In genomic region chr3:172685331-172686214, GRCh38 we compare ENCODE assay signal across 16 cellular contexts. TPM values are rescaled to one million over a fixed set of nuclear protein-coding genes. Genes with fewer than 3 reads are reported as not detected.
A peak's percentile ranks its signal among the peaks of the same experiment; 100 is the strongest.
DNase-seq lines count a peak whose midpoint lies in the region; ATAC-seq and TF ChIP-seq lines count a peak whose summit lies in the region.
"Had no signal": no experiment of that assay in that cellular context is flagged by ENCODE, and none has a peak within 500 bp of the region (broad histone marks: within the 10 kb centered on the region; RNA-seq: fewer than 3 reads in every experiment).

No MANE protein-coding gene starts in this region.

- H3K9me3 ChIP-seq in IMR-90 (ENCODE audit: control insufficient read depth, insufficient read depth, low read length) (no peaks in the 10 kb centered on the region), mammary epithelial cell (replicated peaks; ENCODE audit: insufficient read depth, low read length) (no peaks in the 10 kb centered on the region), osteoblast (ENCODE audit: low read depth, low read length) (no peaks in the 10 kb centered on the region)
- H3K9me3 ChIP-seq: tibial artery had no signal

- CTCF ChIA-PET in activated CD4-positive, alpha-beta T cell treated with anti-CD3 and anti-CD28 coated beads, Interleukin-2, amount 10 ng/mL, durations not matched to agents 7 days and 5 days (lab: Charles Lee) = interaction anchor here (0.7 to 3.5 kb wide), 8 partner anchors 12 to 362 kb away, joined by 3 to 16 read pairs (median 3); partner anchors contain the start of gene NCEH1
- CTCF ChIA-PET in IMR-90 (lab: Yijun Ruan, JAX) = interaction anchor here (0.8 to 3.6 kb wide), 2 partner anchors 13 to 65 kb away, joined by 4 to 11 read pairs; partner anchors contain the start of gene ECT2
- CTCF ChIA-PET in mammary epithelial cell (lab: Charles Lee; ENCODE audit: low non-redundant PET) = interaction anchor here (0.7 kb wide), 1 partner anchor 25 kb away, joined by 5 read pairs; the partner anchor contains the start of gene NCEH1

- peak overlapping the region; percentile 21 for H3K27ac Mint-ChIP-seq in activated CD4-positive, alpha-beta T cell treated with anti-CD3 and anti-CD28 coated beads, Interleukin-2, amount 10 ng/mL, durations not matched to agents 7 days and 5 days
- H3K27ac Mint-ChIP-seq: WTC11 had no signal

- no peak overlapping the region for H2BK15ac ChIP-seq in IMR-90 (ENCODE audit: low read depth, low read length)

- peaks cover 2% of the 10 kb centered on the region for H3K36me3 Mint-ChIP-seq in activated CD4-positive, alpha-beta T cell treated with anti-CD3 and anti-CD28 coated beads, Interleukin-2, amount 10 ng/mL, durations not matched to agents 7 days and 5 days (ENCODE audit: low read depth)
- H3K36me3 Mint-ChIP-seq: WTC11 had no signal

- TF ChIP-seq RAD21 in IMR-90 (IDR thresholded peaks at IDR 0.05; ENCODE audit: low read length) = no peak

- H3K14ac ChIP-seq in IMR-90 (replicated peaks; ENCODE audit: low read depth, low read length) = no peak overlapping the region

- no peaks in the 10 kb centered on the region; the same call in 1 of the 2 replicates for H4K20me1 ChIP-seq in IMR-90 (ENCODE audit: insufficient read depth, low read length)
- no peaks in the 10 kb centered on the region for H4K20me1 ChIP-seq in mammary epithelial cell (ENCODE audit: insufficient read depth, low read length)
- H4K20me1 ChIP-seq in osteoblast (ENCODE audit: insufficient read depth, low read length) = no peaks in the 10 kb centered on the region

- H2AFZ ChIP-seq in IMR-90 (replicated peaks; ENCODE audit: low read length, poor library complexity) (no peak overlapping the region), mammary epithelial cell (ENCODE audit: low read depth, low read length) (peak overlapping the region; percentile 56), osteoblast (ENCODE audit: low read length) (no peak overlapping the region)

- H3K18ac ChIP-seq in IMR-90 (ENCODE audit: low read depth, low read length) = peak overlapping the region; percentile 77; the same call in 1 of the 2 replicates

- in situ Hi-C loops in IMR-90 (cut with MboI; ENCODE audit: low sequenced_read_pairs) = no loop called here
- in situ Hi-C loops in mammary epithelial cell (cut with MboI; ENCODE audit: low sequenced_read_pairs in 2 of 2) = no loop called here

- H2AK9ac ChIP-seq in IMR-90 (replicated peaks; ENCODE audit: low read depth, low read length, poor library complexity) = no peak overlapping the region

- ATAC-seq in IMR-90 (ENCODE audit: low read depth) = peak; percentile 66
- no peak for ATAC-seq in GM19452 (IDR thresholded peaks at IDR 0.05; ENCODE audit: unreplicated experiment)
- ATAC-seq in left cardiac atrium = no peak
- no peak for ATAC-seq in GM21526 (IDR thresholded peaks at IDR 0.05; ENCODE audit: low FRiP score, unreplicated experiment)
- ATAC-seq: WTC11 had no signal

- no peak overlapping the region for H2AK5ac ChIP-seq in IMR-90 (ENCODE audit: low read depth, low read length)

- no peaks in the 10 kb centered on the region for H3K36me3 ChIP-seq in IMR-90 (ENCODE audit: control insufficient read depth, insufficient read depth, low read length)
- H3K36me3 ChIP-seq in mammary epithelial cell (ENCODE audit: insufficient read depth, low read length) = no peaks in the 10 kb centered on the region
- peaks cover 8% of the 10 kb centered on the region for H3K36me3 ChIP-seq in osteoblast (ENCODE audit: insufficient read depth, low read length)
- H3K36me3 ChIP-seq: tibial artery had no signal

- no peak for TF ChIP-seq POLR2A in IMR-90 (IDR thresholded peaks at IDR 0.05; ENCODE audit: low read depth, low read length)

- POLR2A ChIA-PET in activated CD4-positive, alpha-beta T cell treated with anti-CD3 and anti-CD28 coated beads, Interleukin-2, amount 10 ng/mL, durations not matched to agents 7 days and 5 days (lab: Charles Lee) = interaction anchor here (0.6 to 0.7 kb wide), 2 partner anchors 65 to 188 kb away, joined by 3 read pairs; partner anchors contain the start of gene ECT2
- POLR2A ChIA-PET in IMR-90 (lab: Charles Lee; ENCODE audit: unreplicated experiment) = interaction anchor here (0.6 kb wide), 1 partner anchor 65 kb away, joined by 6 read pairs; the partner anchor contains the start of gene ECT2

- no peak for DNase-seq in activated CD4-positive, alpha-beta T cell treated with anti-CD3 and anti-CD28 coated beads, Interleukin-2, amount 10 ng/mL, durations not matched to agents 7 days and 5 days
- DNase-seq in activated CD4-positive, alpha-beta T cell treated with anti-CD3 and anti-CD28 coated beads, Interleukin-2, amount 50 U/mL, for 1 hour = no peak
- DNase-seq in IMR-90 (peak; percentile 50), mammary epithelial cell (peak; percentile 84), osteoblast (ENCODE audit: insufficient read length, low spot score, missing footprints) (peak; percentile 92), left cardiac atrium (no peak)
- DNase-seq: ACHN; activated effector memory CD4-positive, alpha-beta T cell treated with anti-CD3 and anti-CD28 coated beads, Interleukin-2, amount 50 U/mL, for 16 hours; erythroblast; Karpas-422; NCI-H2081 treated with DMSO at 0.1 percent for 48 hours; stimulated activated CD4-positive, alpha-beta T cell treated with anti-CD3 and anti-CD28 coated beads, Interleukin-12 subunit alpha, Interleukin-12 subunit beta, amount 100 ng/mL, for 4 hours; tibial artery had no signal

- H3K79me1 ChIP-seq in IMR-90 (ENCODE audit: low read depth in 1 of 2, low read length in 2 of 2) = peaks cover 36 to 71% of the 10 kb centered on the region in 2 experiments

- H2BK120ac ChIP-seq in IMR-90 (ENCODE audit: low read depth, low read length) = peak overlapping the region; percentile 30; the same call in 1 of the 2 replicates

- H3K79me2 ChIP-seq in mammary epithelial cell (ENCODE audit: insufficient read depth, low read length) (peaks cover 73% of the 10 kb centered on the region), osteoblast (ENCODE audit: insufficient read depth, low read length) (peaks cover 86% of the 10 kb centered on the region)

- H3K9ac ChIP-seq in IMR-90 (ENCODE audit: low read depth, low read length) (no peak overlapping the region), mammary epithelial cell (ENCODE audit: insufficient read depth, low read length) (peak overlapping the region; percentile 20)

- no peak overlapping the region for H3K4me3 Mint-ChIP-seq in activated CD4-positive, alpha-beta T cell treated with anti-CD3 and anti-CD28 coated beads, Interleukin-2, amount 10 ng/mL, durations not matched to agents 7 days and 5 days
- H3K4me3 Mint-ChIP-seq: WTC11 had no signal

- H3K4ac ChIP-seq in IMR-90 (ENCODE audit: low read depth, low read length) = 0 out of 2 replicates have a peak overlapping the region, but pooled peaks have one; percentile 15

- H2BK20ac ChIP-seq in IMR-90 (ENCODE audit: low read depth, low read length) = peak overlapping the region; percentile 20; the same call in 1 of the 2 replicates

- H4K5ac ChIP-seq in IMR-90 (ENCODE audit: low read depth, low read length) = 0 out of 2 replicates have a peak overlapping the region, but pooled peaks have one; percentile 17

- no peak for TF ChIP-seq CTCF in IMR-90 (conservative IDR thresholded peaks at IDR 0.05; ENCODE audit: low read depth, low read length)
- no peak for TF ChIP-seq CTCF in mammary epithelial cell (conservative IDR thresholded peaks at IDR 0.05 in 1 of 2, IDR thresholded peaks at IDR 0.05 in 1 of 2; ENCODE audit: extremely low read depth in 1 of 2, insufficient read depth in 1 of 2, low read depth in 1 of 2, low read length in 2 of 2)
- TF ChIP-seq CTCF in osteoblast (IDR thresholded peaks at IDR 0.05; ENCODE audit: extremely low read depth, low read depth, low read length) = no peak

- dilution Hi-C loops in IMR-90 (cut with HindIII; ENCODE audit: low sequenced_read_pairs, unreplicated experiment) = no loop called here
- dilution Hi-C loops in mammary epithelial cell (cut with HindIII; ENCODE audit: low sequenced_read_pairs) = no loop called here

- H2BK5ac ChIP-seq in IMR-90 (ENCODE audit: low read depth, low read length, poor library complexity, severe bottlenecking) = peak overlapping the region; percentile 60

- BruUV-seq in IMR-90 (replicated peaks; lab: Mats Ljungman, UMichigan) (no TSS peak), mammary epithelial cell (replicated peaks; lab: Mats Ljungman, UMichigan) (TSS peak; percentile 57)

- peak overlapping the region; percentile 51 for H3K23ac ChIP-seq in IMR-90 (ENCODE audit: low read depth, low read length)

- H3K27me3 ChIP-seq in IMR-90 (ENCODE audit: control insufficient read depth, insufficient read depth, low read length) (no peaks in the 10 kb centered on the region), mammary epithelial cell (ENCODE audit: insufficient read depth, low read length) (no peaks in the 10 kb centered on the region), osteoblast (ENCODE audit: insufficient read depth, low read length) (no peaks in the 10 kb centered on the region)
- H3K27me3 ChIP-seq: tibial artery had no signal

- H3K56ac ChIP-seq in IMR-90 (ENCODE audit: extremely low read depth, insufficient read depth, low read length) = no peak overlapping the region

- 100% methylated on average over 1 to 2 of the region's 7 CpGs for WGBS in IMR-90 (ENCODE audit: extremely low coverage in 2 of 2, insufficient read length in 1 of 2), 2 experiments
- WGBS in mammary epithelial cell (ENCODE audit: low coverage, missing lambda C conversion rate) = 6% methylated on average over 7 of the region's 7 CpGs

- H3K4me1 ChIP-seq in IMR-90 (ENCODE audit: control insufficient read depth, insufficient read depth, low read length) (peaks cover 8% of the 10 kb centered on the region; the same call in 1 of the 2 replicates), mammary epithelial cell (ENCODE audit: insufficient read depth, low read length) (peaks cover 36% of the 10 kb centered on the region), osteoblast (ENCODE audit: insufficient read depth, low read length) (peaks cover 26% of the 10 kb centered on the region)
- H3K4me1 ChIP-seq: tibial artery had no signal

- H3K4me2 ChIP-seq in IMR-90 (ENCODE audit: low read depth, low read length) (peak overlapping the region; percentile 55; the same call in 1 of the 2 replicates), mammary epithelial cell (ENCODE audit: insufficient read depth, low read depth, low read length) (peak overlapping the region; percentile 85), osteoblast (ENCODE audit: insufficient read depth, low read length) (peak overlapping the region; percentile 39)

- H4K91ac ChIP-seq in IMR-90 (ENCODE audit: insufficient read depth, low read depth, low read length) = 0 out of 2 replicates have a peak overlapping the region, but pooled peaks have one; percentile 12

- H3K27ac ChIP-seq in IMR-90 (ENCODE audit: insufficient read depth, low read length) = no peak overlapping the region
- peak overlapping the region; percentile 82 for H3K27ac ChIP-seq in mammary epithelial cell (ENCODE audit: insufficient read depth, low read depth, low read length)
- H3K27ac ChIP-seq in osteoblast (ENCODE audit: low read depth, low read length) = peak overlapping the region; percentile 59
- H3K27ac ChIP-seq: tibial artery had no signal

- peaks cover 15% of the 10 kb centered on the region for H3K4me1 Mint-ChIP-seq in activated CD4-positive, alpha-beta T cell treated with anti-CD3 and anti-CD28 coated beads, Interleukin-2, amount 10 ng/mL, durations not matched to agents 7 days and 5 days

- no peaks in the 10 kb centered on the region for H3K27me3 Mint-ChIP-seq in activated CD4-positive, alpha-beta T cell treated with anti-CD3 and anti-CD28 coated beads, Interleukin-2, amount 10 ng/mL, durations not matched to agents 7 days and 5 days

- intact Hi-C loops in IMR-90 (cut with micrococcal nuclease) = no loop called here
- intact Hi-C loops in mammary epithelial cell (cut with micrococcal nuclease) = loop anchor here (1.0 kb wide), 1 partner anchor 26 kb away; the partner anchor contains the start of gene NCEH1
- intact Hi-C loops in left cardiac atrium (cut with DNase I) = no loop called here

- H3K9me3 Mint-ChIP-seq in activated CD4-positive, alpha-beta T cell treated with anti-CD3 and anti-CD28 coated beads, Interleukin-2, amount 10 ng/mL, durations not matched to agents 7 days and 5 days = no peaks in the 10 kb centered on the region

- H3K4me3 ChIP-seq in IMR-90 (ENCODE audit: insufficient read depth, low read depth, low read length) = no peak overlapping the region
- peak overlapping the region in 2 of 3 experiments; percentile 32 to 37 for H3K4me3 ChIP-seq in mammary epithelial cell (replicated peaks in 1 of 3; ENCODE audit: insufficient read depth in 1 of 3, low read depth in 2 of 3, low read length in 3 of 3)
- H3K4me3 ChIP-seq in osteoblast (ENCODE audit: insufficient read depth, low read length) = no peak overlapping the region
- H3K4me3 ChIP-seq: tibial artery had no signal

- H3K9me1 ChIP-seq in IMR-90 (ENCODE audit: insufficient read depth, low read length) = peaks cover 11% of the 10 kb centered on the region

- H4K8ac ChIP-seq in IMR-90 (ENCODE audit: low read depth in 2 of 2, low read length in 2 of 2) = peak overlapping the region in 1 of 2 experiments; percentile 56; a peak in 2 of 4 replicates

RNA-seq across cellular contexts. Expression of gene NCEH1, which starts 25.3 kb away (rescaled TPM):
- 1 to 10 TPM; 5.0 to 6.8 TPM for total RNA-seq in activated CD4-positive, alpha-beta T cell treated with anti-CD3 and anti-CD28 coated beads, Interleukin-2, amount 10 ng/mL, durations not matched to agents 7 days and 5 days
- 23.3 and 28.9 TPM in 2 replicates for total RNA-seq in IMR-90 (2012; rRNA removed)
- 22.3 and 23.5 TPM in 2 replicates for polyA plus RNA-seq in IMR-90 (2012; rRNA removed)
- 8.0 and 12.7 TPM in 2 replicates for polyA plus RNA-seq in IMR-90 (2012; cell fraction: cytosol; rRNA removed)
- 5.1 and 13.7 TPM in 2 replicates for polyA plus RNA-seq in IMR-90 (2012; cell fraction: nucleus; rRNA removed; ENCODE audit: low replicate concordance)
- 10 to 100 TPM; 13.7 to 44.3 TPM for total RNA-seq in mammary epithelial cell
- polyA plus RNA-seq in mammary epithelial cell = 22.7 TPM
- polyA minus RNA-seq in mammary epithelial cell = 34.8 TPM
- 9.7 and 10.9 TPM in 2 replicates for total RNA-seq in osteoblast
- 10 to 100 TPM; 21.4 to 25.5 TPM for total RNA-seq in left cardiac atrium

Comparison
In these comparisons a context has a peak if more than half of its experiments do, and no peak if none do; other contexts are left out.
1. DNase-seq: peak in IMR-90 (single experiment), mammary epithelial cell (single experiment) and osteoblast (single experiment); none in activated CD4-positive, alpha-beta T cell treated with anti-CD3 and anti-CD28 coated beads, Interleukin-2, amount 10 ng/mL, durations not matched to agents 7 days and 5 days (single experiment), activated CD4-positive, alpha-beta T cell treated with anti-CD3 and anti-CD28 coated beads, Interleukin-2, amount 50 U/mL, for 1 hour (single experiment) and left cardiac atrium (single experiment).
2. H3K4me3 ChIP-seq: peak in mammary epithelial cell (2 of 3); none in IMR-90 (single experiment) and osteoblast (single experiment).
3. Peak in every context shown above with its lines, with median percentiles within 50 percentile points of each other: H3K4me2 ChIP-seq.